18 cellular contexts compared by ENCODE assay signal in the genomic region with DNA sequence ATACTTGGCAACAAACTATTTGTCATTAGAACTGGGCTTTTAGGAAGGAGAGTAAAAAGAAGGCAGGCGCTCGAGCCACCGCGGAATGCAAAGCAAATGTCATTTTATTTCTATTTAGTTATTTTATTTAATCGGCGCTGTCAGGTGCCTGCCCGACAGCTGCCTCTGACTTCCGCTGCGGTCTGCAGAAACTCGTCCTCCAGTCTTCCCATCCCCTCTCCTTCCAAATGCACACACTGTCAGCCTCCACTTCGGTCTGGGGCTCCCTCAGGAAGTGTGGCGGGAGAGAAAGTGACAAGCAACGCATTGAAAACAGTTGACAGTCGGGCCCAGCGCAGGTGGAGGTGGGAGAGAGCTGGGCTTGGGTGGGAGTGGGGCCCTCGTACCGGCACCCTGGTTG.
"Had no signal": no experiment of that assay in that cellular context is flagged by ENCODE, and none has a peak within 500 bp of the region (broad histone marks: within the 10 kb centered on the region; RNA-seq: fewer than 3 reads in every experiment).

No MANE protein-coding gene starts in this region.

- H3K27ac Mint-ChIP-seq: dendritic cell treated with granulocyte-macrophage colony-stimulating factor and Interleukin-4, amounts not matched to agents 40 ng/mL and 50 ng/mL, for 4 days; naive B cell; nephron; stimulated activated naive B cell treated with anti-CD40 and anti-IgM and Interleukin-4, amounts not matched to agents 10 μg/mL and 1 μg/mL and 100 μg/mL, for 72 hours; stimulated activated naive CD8-positive, alpha-beta T cell treated with anti-CD3 and anti-CD28 coated beads, Interleukin-15, amount 100 ng/mL, for 72 hours had no signal

- H3K27ac ChIP-seq: esophagus squamous epithelium, gastroesophageal sphincter, right atrium auricular region, sigmoid colon, skin epidermis, testis, tibial nerve, upper lobe of right lung had no signal

- H3K4me3 ChIP-seq: esophagus squamous epithelium, gastroesophageal sphincter, right atrium auricular region, sigmoid colon, skin epidermis, testis, tibial nerve, upper lobe of right lung had no signal

- ATAC-seq: gastroesophageal sphincter; stimulated activated naive B cell treated with anti-CD40 and anti-IgM and Interleukin-4, amounts not matched to agents 10 μg/mL and 1 μg/mL and 100 μg/mL, for 72 hours; stimulated activated naive CD8-positive, alpha-beta T cell treated with anti-CD3 and anti-CD28 coated beads, Interleukin-15, amount 100 ng/mL, for 72 hours; upper lobe of right lung had no signal

- DNase-seq: esophagus squamous epithelium; foreskin fibroblast; mesendoderm; naive B cell; sigmoid colon; stimulated activated CD4-positive, alpha-beta T cell treated with anti-CD3 and anti-CD28 coated beads, Interleukin-2, amount 100 ng/mL, for 24 hours; stimulated activated CD4-positive, alpha-beta T cell treated with anti-CD3 and anti-CD28 coated beads, Interleukin-4, amount 100 ng/mL, for 4 hours; stimulated activated naive B cell treated with anti-CD40 and anti-IgM and Interleukin-4, amounts not matched to agents 10 μg/mL and 1 μg/mL and 100 μg/mL, for 72 hours; stimulated activated naive CD8-positive, alpha-beta T cell treated with anti-CD3 and anti-CD28 coated beads, Interleukin-15, amount 100 ng/mL, for 72 hours; testis; upper lobe of right lung had no signal

- H3K4me1 Mint-ChIP-seq: naive B cell; stimulated activated naive CD8-positive, alpha-beta T cell treated with anti-CD3 and anti-CD28 coated beads, Interleukin-15, amount 100 ng/mL, for 72 hours had no signal

- H3K4me1 ChIP-seq: esophagus squamous epithelium, gastroesophageal sphincter, right atrium auricular region, sigmoid colon, testis, tibial nerve, upper lobe of right lung had no signal

- FAIRE-seq: colon had no signal

- H3K4me3 Mint-ChIP-seq: dendritic cell treated with granulocyte-macrophage colony-stimulating factor and Interleukin-4, amounts not matched to agents 40 ng/mL and 50 ng/mL, for 4 days; nephron; stimulated activated naive B cell treated with anti-CD40 and anti-IgM and Interleukin-4, amounts not matched to agents 10 μg/mL and 1 μg/mL and 100 μg/mL, for 72 hours; stimulated activated naive CD8-positive, alpha-beta T cell treated with anti-CD3 and anti-CD28 coated beads, Interleukin-15, amount 100 ng/mL, for 72 hours had no signal

- H3K9me3 Mint-ChIP-seq: dendritic cell treated with granulocyte-macrophage colony-stimulating factor and Interleukin-4, amounts not matched to agents 40 ng/mL and 50 ng/mL, for 4 days; naive B cell; nephron; stimulated activated naive B cell treated with anti-CD40 and anti-IgM and Interleukin-4, amounts not matched to agents 10 μg/mL and 1 μg/mL and 100 μg/mL, for 72 hours; stimulated activated naive CD8-positive, alpha-beta T cell treated with anti-CD3 and anti-CD28 coated beads, Interleukin-15, amount 100 ng/mL, for 72 hours had no signal

- H3K9me3 ChIP-seq: esophagus squamous epithelium, gastroesophageal sphincter, right atrium auricular region, sigmoid colon, testis, tibial nerve, upper lobe of right lung had no signal

- H3K36me3 ChIP-seq: upper lobe of right lung had no signal

- H3K36me3 Mint-ChIP-seq: naive B cell; stimulated activated naive B cell treated with anti-CD40 and anti-IgM and Interleukin-4, amounts not matched to agents 10 μg/mL and 1 μg/mL and 100 μg/mL, for 72 hours had no signal

- H3K27me3 ChIP-seq: gastroesophageal sphincter, right atrium auricular region, sigmoid colon, testis, upper lobe of right lung had no signal
